10 cellular contexts compared by ENCODE assay signal in the genomic region with DNA sequence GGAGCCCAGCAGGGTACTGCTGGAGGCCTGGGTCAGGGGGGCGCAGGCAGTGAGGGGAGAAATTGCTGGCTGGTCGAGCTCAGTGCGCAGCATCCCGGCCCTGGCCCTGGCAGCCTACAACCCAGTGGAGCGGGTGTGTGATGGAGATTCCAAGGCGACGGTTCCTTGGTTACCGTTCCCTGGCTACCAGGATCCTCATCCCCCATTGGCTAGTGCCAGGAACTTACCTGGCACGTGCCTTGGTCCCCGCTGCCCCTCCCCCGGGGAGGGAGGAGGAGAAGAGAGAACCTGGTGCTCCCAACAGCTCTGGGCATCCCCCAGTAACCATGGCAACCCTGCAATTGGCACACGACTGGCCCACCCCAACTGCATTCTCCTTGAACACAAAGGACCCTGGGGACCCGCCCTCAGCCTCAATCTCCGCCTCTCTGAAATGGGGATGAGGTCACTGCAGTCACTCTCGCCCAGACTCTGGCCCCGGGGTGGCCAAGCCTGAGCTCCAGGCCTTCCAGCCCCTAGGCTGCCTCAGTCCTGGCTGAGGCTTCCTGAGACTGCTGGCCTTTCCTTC. TPM values are rescaled to one million over a fixed set of nuclear protein-coding genes. Genes with fewer than 3 reads are reported as not detected.
A peak's percentile ranks its signal among the peaks of the same experiment; 100 is the strongest.
DNase-seq lines count a peak whose midpoint lies in the region; ATAC-seq and TF ChIP-seq lines count a peak whose summit lies in the region.
"Had no signal": no experiment of that assay in that cellular context is flagged by ENCODE, and none has a peak within 500 bp of the region (broad histone marks: within the 10 kb centered on the region; RNA-seq: fewer than 3 reads in every experiment).

No MANE protein-coding gene starts in this region.

- H3K27me3 ChIP-seq in HUES48 (ENCODE audit: control insufficient read depth, insufficient read depth, low read length) (no peaks in the 10 kb centered on the region), ascending aorta (no peaks in the 10 kb centered on the region), left ventricle myocardium inferior (ENCODE audit: low read depth) (peaks cover 84% of the 10 kb centered on the region), stomach (peaks cover 0 to 19% (median 3%) of the 10 kb centered on the region in 3 donors)

- intact Hi-C loops in ascending aorta (cut with DNase I): no loop called here
- intact Hi-C loops in left ventricle myocardium inferior (cut with micrococcal nuclease): no loop called here
- intact Hi-C loops in stomach (cut with DNase I; ENCODE audit: low total_unique reads): no loop called here

- DNase-seq in ascending aorta (ENCODE audit: low spot score in 2 of 2) (no peak), left ventricle myocardium inferior (peak; percentile 62), stomach (no peak), AML-193 (lab: John Stamatoyannopoulos, UW) (no peak), HT-29 (ENCODE audit: low spot score) (no peak)
- no peak for DNase-seq in activated T-cell treated with anti-CD3 and anti-CD28 coated beads, Interleukin-2, amount 50 U/mL, for 4 hours
- DNase-seq: immature natural killer cell had no signal

- H3K36me3 ChIP-seq in HUES48 (ENCODE audit: control insufficient read depth, insufficient read depth, low read length) (peaks cover 66% of the 10 kb centered on the region), ascending aorta (peaks cover 31 to 33% of the 10 kb centered on the region in 2 donors), left ventricle myocardium inferior (peaks cover 30% of the 10 kb centered on the region), stomach (peaks cover 22 to 43% (median 35%) of the 10 kb centered on the region in 4 donors)
- H3K36me3 ChIP-seq: prostate gland had no signal

- H3K4me1 ChIP-seq in HUES48 (ENCODE audit: control insufficient read depth, insufficient read depth, low read length): peaks cover 32% of the 10 kb centered on the region
- peaks cover 24 to 38% of the 10 kb centered on the region in 2 donors for H3K4me1 ChIP-seq in ascending aorta
- peaks cover 56% of the 10 kb centered on the region for H3K4me1 ChIP-seq in left ventricle myocardium inferior
- peaks cover 20 to 51% (median 45%) of the 10 kb centered on the region in 4 donors for H3K4me1 ChIP-seq in stomach

- H3K4me3 ChIP-seq in HUES48 (ENCODE audit: low read depth, low read length) (no peak overlapping the region), ascending aorta (no peak overlapping the region), left ventricle myocardium inferior (peak overlapping the region; percentile 79), stomach (no peak overlapping the region)
- H3K4me3 ChIP-seq: coronary artery, prostate gland had no signal

- H3K27me3 Mint-ChIP-seq in activated T-cell treated with anti-CD3 and anti-CD28 coated beads, Interleukin-2, amount 50 U/mL, for 4 hours (ENCODE audit: low read depth): peaks cover 6% of the 10 kb centered on the region

- peak overlapping the region; percentile 79 for H3K27ac ChIP-seq in HUES48 (ENCODE audit: low read depth, low read length)
- H3K27ac ChIP-seq in ascending aorta: peak overlapping the region; percentile 54 to 91
- H3K27ac ChIP-seq in left ventricle myocardium inferior (replicated peaks): peak overlapping the region; percentile 92
- H3K27ac ChIP-seq in stomach: peak overlapping the region in 3 of 5 donors; percentile 10 to 30 (median 26)
- H3K27ac ChIP-seq: prostate gland had no signal

- no peak for TF ChIP-seq EP300 in stomach (IDR thresholded peaks at IDR 0.05)

- peaks cover 10% of the 10 kb centered on the region for H3K4me1 Mint-ChIP-seq in activated T-cell treated with anti-CD3 and anti-CD28 coated beads, Interleukin-2, amount 50 U/mL, for 4 hours (ENCODE audit: low read depth)

- no peak for ATAC-seq in activated T-cell treated with anti-CD3 and anti-CD28 coated beads, Interleukin-2, amount 50 U/mL, for 4 hours

- H3K36me3 Mint-ChIP-seq in activated T-cell treated with anti-CD3 and anti-CD28 coated beads, Interleukin-2, amount 50 U/mL, for 4 hours (ENCODE audit: insufficient read depth): peaks cover 2% of the 10 kb centered on the region
- H3K36me3 Mint-ChIP-seq: immature natural killer cell had no signal

- H3K4me3 Mint-ChIP-seq in activated T-cell treated with anti-CD3 and anti-CD28 coated beads, Interleukin-2, amount 50 U/mL, for 4 hours: no peak overlapping the region
- H3K4me3 Mint-ChIP-seq: immature natural killer cell had no signal

- 67 to 83% (median 80%) methylated on average over 10 to 16 of the region's 16 CpGs for WGBS in stomach, 5 donors

- no peak for TF ChIP-seq POLR2A in stomach (IDR thresholded peaks at IDR 0.05)

- TF ChIP-seq CTCF in ascending aorta (IDR thresholded peaks at IDR 0.05) (no peak), left ventricle myocardium inferior (IDR thresholded peaks at IDR 0.05; ENCODE audit: borderline replicate concordance) (no peak), stomach (IDR thresholded peaks at IDR 0.05) (no peak)

- H3K9me3 ChIP-seq in HUES48 (ENCODE audit: control insufficient read depth, insufficient read depth, low read length) (no peaks in the 10 kb centered on the region), ascending aorta (no peaks in the 10 kb centered on the region), left ventricle myocardium inferior (replicated peaks) (peaks cover 7% of the 10 kb centered on the region), stomach (no peaks in the 10 kb centered on the region)
- H3K9me3 ChIP-seq: prostate gland had no signal

- no peak overlapping the region for H3K9ac ChIP-seq in HUES48 (ENCODE audit: low read depth, low read length)

- peaks cover 3% of the 10 kb centered on the region for H3K9me3 Mint-ChIP-seq in activated T-cell treated with anti-CD3 and anti-CD28 coated beads, Interleukin-2, amount 50 U/mL, for 4 hours
- H3K9me3 Mint-ChIP-seq: immature natural killer cell had no signal

RNA-seq across cellular contexts. Expression of gene DBN1, which starts 4.3 kb away (rescaled TPM):
- total RNA-seq in ascending aorta: 151 TPM
- 21.8 TPM for total RNA-seq in left ventricle myocardium inferior
- total RNA-seq in stomach: 10 to 100 TPM; 15.2 to 78.1 (median 53.3) TPM
- 10 to 100 TPM; 14.7 to 31.3 (median 22.7) TPM for polyA plus RNA-seq in stomach
- 11.3 and 12.9 TPM in 2 replicates for total RNA-seq in HT-29 (2014; rRNA removed; shearing (Covaris generic))
- total RNA-seq in activated T-cell treated with anti-CD3 and anti-CD28 coated beads, Interleukin-2, amount 50 U/mL, for 4 hours: 10 to 100 TPM; 16.6 to 48.5 (median 21.6) TPM

RNA-seq across cellular contexts. Expression of gene PRR7, which starts 22.5 kb away (rescaled TPM):
- total RNA-seq in ascending aorta (18.1 TPM), left ventricle myocardium inferior (2.1 TPM), stomach (under 1 TPM in 1 of 5 donors, not detected in 4; 0.73 TPM)
- polyA plus RNA-seq in stomach: 1 to 10 TPM in 2 of 3 donors, under 1 TPM in 1; 0.61 to 3.7 (median 1.5) TPM
- total RNA-seq in HT-29 (2014; rRNA removed; shearing (Covaris generic)): 69.3 and 86.7 TPM in 2 replicates
- total RNA-seq in activated T-cell treated with anti-CD3 and anti-CD28 coated beads, Interleukin-2, amount 50 U/mL, for 4 hours: 10 to 100 TPM; 11.7 to 19.8 (median 14.2) TPM

RNA-seq across cellular contexts. Expression of gene PDLIM7, which starts 28.3 kb away (rescaled TPM):
- total RNA-seq in ascending aorta: 1,082 TPM
- total RNA-seq in left ventricle myocardium inferior: 54.4 TPM
- 100 to 1,000 TPM in 2 of 5 donors, 10 to 100 TPM in 3; 14.6 to 126 (median 97.0) TPM for total RNA-seq in stomach
- polyA plus RNA-seq in stomach: 100 to 1,000 TPM in 1 of 3 donors, 10 to 100 TPM in 2; 43.5 to 142 (median 76.6) TPM
- 32.2 and 34.7 TPM in 2 replicates for total RNA-seq in HT-29 (2014; rRNA removed; shearing (Covaris generic))
- 10 to 100 TPM; 18.0 to 22.1 (median 19.0) TPM for total RNA-seq in activated T-cell treated with anti-CD3 and anti-CD28 coated beads, Interleukin-2, amount 50 U/mL, for 4 hours

RNA-seq across cellular contexts. Expression of gene DOK3, which starts 40.5 kb away (rescaled TPM):
- total RNA-seq in ascending aorta (0.32 TPM), left ventricle myocardium inferior (3.3 TPM), stomach (10 to 100 TPM in 1 of 5 donors, 1 to 10 TPM in 2, under 1 TPM in 1, not detected in 1; 0.43 to 31.2 (median 3.9) TPM)
- polyA plus RNA-seq in stomach: 1 to 10 TPM; 2.4 to 6.0 (median 4.9) TPM
- total RNA-seq in HT-29 (2014; rRNA removed; shearing (Covaris generic)): 1.6 and 1.9 TPM in 2 replicates
- 1 to 10 TPM; 8.2 to 9.2 (median 8.7) TPM for total RNA-seq in activated T-cell treated with anti-CD3 and anti-CD28 coated beads, Interleukin-2, amount 50 U/mL, for 4 hours

RNA-seq across cellular contexts. Expression of gene GRK6, which starts 42.7 kb away (rescaled TPM):
- 20.6 TPM for total RNA-seq in ascending aorta
- total RNA-seq in left ventricle myocardium inferior: 15.6 TPM
- total RNA-seq in stomach: 10 to 100 TPM in 4 of 5 donors, 1 to 10 TPM in 1; 1.8 to 91.2 (median 19.1) TPM
- 10 to 100 TPM; 14.6 to 20.2 (median 16.2) TPM for polyA plus RNA-seq in stomach
- 87.7 and 94.2 TPM in 2 replicates for total RNA-seq in HT-29 (2014; rRNA removed; shearing (Covaris generic))
- total RNA-seq in activated T-cell treated with anti-CD3 and anti-CD28 coated beads, Interleukin-2, amount 50 U/mL, for 4 hours: 100 to 1,000 TPM; 140 to 163 (median 158) TPM

Comparison
In these comparisons a context has a peak if more than half of its experiments do, and no peak if none do; other contexts are left out.
1. H3K27ac ChIP-seq: peak in every context shown above with its lines; median percentile 92 in left ventricle myocardium inferior; 79 in HUES48; 72 in ascending aorta; 26 in stomach.